8 cellular contexts compared by ENCODE assay signal in genomic region chr12:95003921-95004272, GRCh38. TPM values are rescaled to one million over a fixed set of nuclear protein-coding genes. Genes with fewer than 3 reads are reported as not detected.
DNase-seq lines count a peak whose midpoint lies in the region; ATAC-seq and TF ChIP-seq lines count a peak whose summit lies in the region.

No MANE protein-coding gene starts in this region.

- peaks cover 45% of the 10 kb centered on the region for H3K4me1 ChIP-seq in CD8-positive, alpha-beta T cell (ENCODE audit: insufficient read depth, low read length)

- intact Hi-C loops in CD8-positive, alpha-beta T cell (cut with DNase I, micrococcal nuclease): loop anchor here (1.0 to 10.0 kb wide), 20 partner anchors 14 to 1559 kb away; partner anchors contain the start of genes AMDHD1 (in 2 of the 2), CCDC38 (in 2 of the 2), CRADD (in 2 of the 2) and FGD6 (in 2 of the 2)

- no peaks in the 10 kb centered on the region for H3K36me3 ChIP-seq in CD8-positive, alpha-beta T cell (ENCODE audit: insufficient read depth, low read length)

- peaks cover 35% of the 10 kb centered on the region for H3K36me3 Mint-ChIP-seq in CD8-positive, alpha-beta T cell
- H3K36me3 Mint-ChIP-seq in naive thymus-derived CD8-positive, alpha-beta T cell: peaks cover 10 to 29% (median 29%) of the 10 kb centered on the region in 3 donors

- H3K4me3 Mint-ChIP-seq in CD8-positive, alpha-beta T cell: peak overlapping the region; percentile 93
- peak overlapping the region; percentile 93 to 95 (median 94) for H3K4me3 Mint-ChIP-seq in naive thymus-derived CD8-positive, alpha-beta T cell

- no peak for ATAC-seq in CD8-positive, alpha-beta T cell
- peak; percentile 2 for ATAC-seq in HG03565 (IDR thresholded peaks at IDR 0.05; ENCODE audit: unreplicated experiment)
- ATAC-seq in naive thymus-derived CD8-positive, alpha-beta T cell: no peak

- peak overlapping the region; percentile 94 for H3K27ac Mint-ChIP-seq in CD8-positive, alpha-beta T cell
- peak overlapping the region; percentile 90 to 97 (median 94) for H3K27ac Mint-ChIP-seq in naive thymus-derived CD8-positive, alpha-beta T cell

- no peaks in the 10 kb centered on the region for H3K27me3 Mint-ChIP-seq in CD8-positive, alpha-beta T cell (ENCODE audit: low read depth)
- no peaks in the 10 kb centered on the region for H3K27me3 Mint-ChIP-seq in naive thymus-derived CD8-positive, alpha-beta T cell

- no peak for TF ChIP-seq CTCF in CD8-positive, alpha-beta T cell (IDR thresholded peaks at IDR 0.05)

- peak overlapping the region; percentile 63 for H3K27ac ChIP-seq in CD8-positive, alpha-beta T cell (ENCODE audit: low read depth, low read length)
- H3K27ac ChIP-seq in cingulate gyrus (ENCODE audit: low read depth, low read length): peak overlapping the region; percentile 23

- peak overlapping the region; percentile 74 for H3K4me3 ChIP-seq in CD8-positive, alpha-beta T cell (ENCODE audit: low read depth, low read length)

- peaks cover 7% of the 10 kb centered on the region for H3K9me3 ChIP-seq in CD8-positive, alpha-beta T cell (ENCODE audit: low read length)

- peaks cover 52% of the 10 kb centered on the region for H3K4me1 Mint-ChIP-seq in CD8-positive, alpha-beta T cell (ENCODE audit: low read depth)
- H3K4me1 Mint-ChIP-seq in naive thymus-derived CD8-positive, alpha-beta T cell: peaks cover 21 to 60% (median 53%) of the 10 kb centered on the region in 4 donors

- POLR2A ChIA-PET in CD8-positive, alpha-beta T cell (lab: Charles Lee): interaction anchor here (0.6 to 2.6 kb wide), 12 partner anchors 9 to 471 kb away, joined by 3 to 26 read pairs (median 4); partner anchors contain the start of genes METAP2 and NR2C1
- POLR2A ChIA-PET in naive thymus-derived CD8-positive, alpha-beta T cell (lab: Charles Lee): interaction anchor here (0.6 to 2.2 kb wide), 9 partner anchors 11 to 544 kb away, joined by 3 to 27 read pairs (median 5); partner anchors contain the start of genes METAP2 and NR2C1

- peaks cover 12% of the 10 kb centered on the region for H3K9me3 Mint-ChIP-seq in CD8-positive, alpha-beta T cell
- H3K9me3 Mint-ChIP-seq in naive thymus-derived CD8-positive, alpha-beta T cell: peaks cover 7 to 31% (median 13%) of the 10 kb centered on the region in 9 donors

- CTCF ChIA-PET in CD8-positive, alpha-beta T cell (lab: Charles Lee): interaction anchor here (0.7 to 1.7 kb wide), 2 partner anchors 70 to 903 kb away, joined by 3 to 8 read pairs; partner anchors contain the start of gene NR2C1

- H3K27me3 ChIP-seq in CD8-positive, alpha-beta T cell (ENCODE audit: insufficient read depth, low read length): no peaks in the 10 kb centered on the region

- DNase-seq in CD8-positive, alpha-beta T cell: no peak
- no peak for DNase-seq in naive thymus-derived CD8-positive, alpha-beta T cell
- DNase-seq in SHP77 (lab: John Stamatoyannopoulos, UW) (no peak), DMS79 (lab: John Stamatoyannopoulos, UW) (no peak), islet precursor cell (no peak), NOMO-1 treated with dmso at 0.1 percent for 144 hours (lab: John Stamatoyannopoulos, UW; ENCODE audit: unreplicated experiment) (no peak)

RNA-seq across cellular contexts. Expression of gene NDUFA12, which starts 0.4 kb away (rescaled TPM):
- 10 to 100 TPM; 37.4 to 42.4 TPM for total RNA-seq in CD8-positive, alpha-beta T cell
- total RNA-seq in naive thymus-derived CD8-positive, alpha-beta T cell: 10 to 100 TPM; 67.5 to 68.4 TPM
- polyA plus RNA-seq in naive thymus-derived CD8-positive, alpha-beta T cell: 100 to 1,000 TPM; 282 to 364 (median 294) TPM
